ENCODE assay signal across 1 cellular context in the genomic region with DNA sequence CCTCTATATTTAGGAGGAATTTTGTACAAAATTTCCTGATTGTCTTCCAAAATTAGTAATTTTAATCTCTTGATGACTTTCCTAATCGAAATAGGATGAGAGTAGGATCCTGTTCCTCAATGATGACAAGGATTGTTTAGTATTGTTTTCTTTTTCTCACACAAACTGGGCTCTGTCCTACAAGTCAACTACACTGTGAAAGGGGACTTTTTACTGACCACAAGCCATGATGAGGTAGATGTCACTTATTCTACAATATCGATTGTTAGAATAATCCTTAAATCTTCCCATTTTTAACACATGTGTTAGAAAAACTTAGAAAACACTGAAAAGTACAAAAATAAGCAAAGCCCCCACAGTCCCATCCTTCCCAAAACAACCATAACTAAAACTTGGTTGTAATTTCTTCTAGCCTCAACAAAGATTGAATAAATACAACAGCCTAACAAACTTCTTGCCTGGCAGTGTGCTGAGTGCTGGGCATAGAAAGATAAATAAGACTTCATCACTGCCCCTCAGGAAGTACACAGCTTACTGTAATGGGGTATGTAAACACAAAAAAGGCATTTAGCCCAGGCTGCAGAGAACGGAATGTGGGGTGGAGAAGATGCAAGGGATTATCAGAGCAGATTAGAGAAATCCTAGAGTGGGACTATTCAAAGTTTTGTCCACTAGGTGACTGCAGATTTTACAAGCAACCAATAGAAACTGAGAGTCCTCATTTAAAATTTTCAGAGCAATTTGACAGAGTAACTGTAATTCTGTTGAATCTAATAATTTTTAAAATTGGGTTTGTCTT.
TF ChIP-seq lines count a peak whose summit lies in the region.

No MANE protein-coding gene starts in this region.

TF ChIP-seq in WTC11, 78 proteins besides CTCF, POLR2A, EP300 and RAD21 (continued from another document):
- TF ChIP-seq, protein P1, sequence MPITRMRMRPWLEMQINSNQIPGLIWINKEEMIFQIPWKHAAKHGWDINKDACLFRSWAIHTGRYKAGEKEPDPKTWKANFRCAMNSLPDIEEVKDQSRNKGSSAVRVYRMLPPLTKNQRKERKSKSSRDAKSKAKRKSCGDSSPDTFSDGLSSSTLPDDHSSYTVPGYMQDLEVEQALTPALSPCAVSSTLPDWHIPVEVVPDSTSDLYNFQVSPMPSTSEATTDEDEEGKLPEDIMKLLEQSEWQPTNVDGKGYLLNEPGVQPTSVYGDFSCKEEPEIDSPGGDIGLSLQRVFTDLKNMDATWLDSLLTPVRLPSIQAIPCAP (CRISPR knock-in tag; IDR thresholded peaks at IDR 0.05): no peak
- TF ChIP-seq CREM (CRISPR knock-in tag; IDR thresholded peaks at IDR 0.05) (no peak), TEAD4 (CRISPR knock-in tag; IDR thresholded peaks at IDR 0.05) (no peak), NFE2L1 (CRISPR knock-in tag; IDR thresholded peaks at IDR 0.05) (no peak), MYBL2 (CRISPR knock-in tag; IDR thresholded peaks at IDR 0.05) (no peak), SMAD3 (CRISPR knock-in tag; IDR thresholded peaks at IDR 0.05; ENCODE audit: borderline replicate concordance) (no peak)
- TF ChIP-seq, protein P2, sequence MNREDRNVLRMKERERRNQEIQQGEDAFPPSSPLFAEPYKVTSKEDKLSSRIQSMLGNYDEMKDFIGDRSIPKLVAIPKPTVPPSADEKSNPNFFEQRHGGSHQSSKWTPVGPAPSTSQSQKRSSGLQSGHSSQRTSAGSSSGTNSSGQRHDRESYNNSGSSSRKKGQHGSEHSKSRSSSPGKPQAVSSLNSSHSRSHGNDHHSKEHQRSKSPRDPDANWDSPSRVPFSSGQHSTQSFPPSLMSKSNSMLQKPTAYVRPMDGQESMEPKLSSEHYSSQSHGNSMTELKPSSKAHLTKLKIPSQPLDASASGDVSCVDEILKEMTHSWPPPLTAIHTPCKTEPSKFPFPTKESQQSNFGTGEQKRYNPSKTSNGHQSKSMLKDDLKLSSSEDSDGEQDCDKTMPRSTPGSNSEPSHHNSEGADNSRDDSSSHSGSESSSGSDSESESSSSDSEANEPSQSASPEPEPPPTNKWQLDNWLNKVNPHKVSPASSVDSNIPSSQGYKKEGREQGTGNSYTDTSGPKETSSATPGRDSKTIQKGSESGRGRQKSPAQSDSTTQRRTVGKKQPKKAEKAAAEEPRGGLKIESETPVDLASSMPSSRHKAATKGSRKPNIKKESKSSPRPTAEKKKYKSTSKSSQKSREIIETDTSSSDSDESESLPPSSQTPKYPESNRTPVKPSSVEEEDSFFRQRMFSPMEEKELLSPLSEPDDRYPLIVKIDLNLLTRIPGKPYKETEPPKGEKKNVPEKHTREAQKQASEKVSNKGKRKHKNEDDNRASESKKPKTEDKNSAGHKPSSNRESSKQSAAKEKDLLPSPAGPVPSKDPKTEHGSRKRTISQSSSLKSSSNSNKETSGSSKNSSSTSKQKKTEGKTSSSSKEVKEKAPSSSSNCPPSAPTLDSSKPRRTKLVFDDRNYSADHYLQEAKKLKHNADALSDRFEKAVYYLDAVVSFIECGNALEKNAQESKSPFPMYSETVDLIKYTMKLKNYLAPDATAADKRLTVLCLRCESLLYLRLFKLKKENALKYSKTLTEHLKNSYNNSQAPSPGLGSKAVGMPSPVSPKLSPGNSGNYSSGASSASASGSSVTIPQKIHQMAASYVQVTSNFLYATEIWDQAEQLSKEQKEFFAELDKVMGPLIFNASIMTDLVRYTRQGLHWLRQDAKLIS (CRISPR knock-in tag; IDR thresholded peaks at IDR 0.05; ENCODE audit: borderline replicate concordance): no peak
- TF ChIP-seq, protein P3, sequence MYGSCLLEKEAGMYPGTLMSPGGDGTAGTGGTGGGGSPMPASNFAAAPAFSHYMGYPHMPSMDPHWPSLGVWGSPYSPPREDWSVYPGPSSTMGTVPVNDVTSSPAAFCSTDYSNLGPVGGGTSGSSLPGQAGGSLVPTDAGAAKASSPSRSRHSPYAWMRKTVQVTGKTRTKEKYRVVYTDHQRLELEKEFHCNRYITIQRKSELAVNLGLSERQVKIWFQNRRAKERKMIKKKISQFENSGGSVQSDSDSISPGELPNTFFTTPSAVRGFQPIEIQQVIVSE (CRISPR knock-in tag; IDR thresholded peaks at IDR 0.05; ENCODE audit: borderline replicate concordance): no peak
- TF ChIP-seq, protein P4, sequence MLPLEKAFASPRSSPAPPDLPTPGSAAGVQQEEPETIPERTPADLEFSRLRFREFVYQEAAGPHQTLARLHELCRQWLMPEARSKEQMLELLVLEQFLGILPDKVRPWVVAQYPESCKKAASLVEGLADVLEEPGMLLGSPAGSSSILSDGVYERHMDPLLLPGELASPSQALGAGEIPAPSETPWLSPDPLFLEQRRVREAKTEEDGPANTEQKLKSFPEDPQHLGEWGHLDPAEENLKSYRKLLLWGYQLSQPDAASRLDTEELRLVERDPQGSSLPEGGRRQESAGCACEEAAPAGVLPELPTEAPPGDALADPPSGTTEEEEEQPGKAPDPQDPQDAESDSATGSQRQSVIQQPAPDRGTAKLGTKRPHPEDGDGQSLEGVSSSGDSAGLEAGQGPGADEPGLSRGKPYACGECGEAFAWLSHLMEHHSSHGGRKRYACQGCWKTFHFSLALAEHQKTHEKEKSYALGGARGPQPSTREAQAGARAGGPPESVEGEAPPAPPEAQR (CRISPR knock-in tag; IDR thresholded peaks at IDR 0.05): no peak
- TF ChIP-seq, protein P5, sequence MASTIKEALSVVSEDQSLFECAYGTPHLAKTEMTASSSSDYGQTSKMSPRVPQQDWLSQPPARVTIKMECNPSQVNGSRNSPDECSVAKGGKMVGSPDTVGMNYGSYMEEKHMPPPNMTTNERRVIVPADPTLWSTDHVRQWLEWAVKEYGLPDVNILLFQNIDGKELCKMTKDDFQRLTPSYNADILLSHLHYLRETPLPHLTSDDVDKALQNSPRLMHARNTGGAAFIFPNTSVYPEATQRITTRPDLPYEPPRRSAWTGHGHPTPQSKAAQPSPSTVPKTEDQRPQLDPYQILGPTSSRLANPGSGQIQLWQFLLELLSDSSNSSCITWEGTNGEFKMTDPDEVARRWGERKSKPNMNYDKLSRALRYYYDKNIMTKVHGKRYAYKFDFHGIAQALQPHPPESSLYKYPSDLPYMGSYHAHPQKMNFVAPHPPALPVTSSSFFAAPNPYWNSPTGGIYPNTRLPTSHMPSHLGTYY (CRISPR knock-in tag; IDR thresholded peaks at IDR 0.05): no peak
